ENCODE assay signal across 34 cellular contexts in genomic region chr3:140699516-140700231, GRCh38. TPM values are rescaled to one million over a fixed set of nuclear protein-coding genes. Genes with fewer than 3 reads are reported as not detected.
"Had no signal": no experiment of that assay in that cellular context is flagged by ENCODE, and none has a peak within 500 bp of the region (broad histone marks: within the 10 kb centered on the region; RNA-seq: fewer than 3 reads in every experiment).

No MANE protein-coding gene starts in this region.

- DNase-seq: hippocampal formation; kidney glomerular epithelial cell; left cardiac atrium; left lung; midbrain; mucosa of descending colon; naive thymus-derived CD8-positive, alpha-beta T cell; nucleus accumbens; pancreas; posterior cingulate gyrus; retina; right cardiac atrium; sigmoid colon; small intestine; spleen; stimulated activated CD4-positive, alpha-beta T cell treated with anti-CD3 and anti-CD28 coated beads, Interleukin-4, amount 100 ng/mL, for 24 hours; stimulated activated naive CD4-positive, alpha-beta T cell; tibial artery; trophoblast cell had no signal

- H3K4me3 ChIP-seq: left lung, lung, mucosa of descending colon, pancreas, prostate gland, sigmoid colon, spleen, suprapubic skin, thoracic aorta, tibial artery, vagina had no signal

- H3K4me1 Mint-ChIP-seq: naive thymus-derived CD8-positive, alpha-beta T cell; nephron; stimulated activated effector memory CD8-positive, alpha-beta T cell treated with anti-CD3 and anti-CD28 coated beads, Interleukin-12 subunit alpha, Interleukin-12 subunit beta, amount 100 ng/mL, for 72 hours had no signal

- H3K27me3 ChIP-seq: left lung, pancreas, sigmoid colon, spleen, suprapubic skin, tibial artery, vagina had no signal

- H3K4me1 ChIP-seq: left lung, pancreas, prostate gland, spleen, tibial artery, vagina had no signal

- H3K27ac Mint-ChIP-seq: naive thymus-derived CD8-positive, alpha-beta T cell; nephron; stimulated activated effector memory CD8-positive, alpha-beta T cell treated with anti-CD3 and anti-CD28 coated beads, Interleukin-12 subunit alpha, Interleukin-12 subunit beta, amount 100 ng/mL, for 72 hours; stimulated activated naive CD8-positive, alpha-beta T cell treated with anti-CD3 and anti-CD28 coated beads, Interleukin-15, Interleukin-2, amounts not matched to agents 100 ng/mL and 50 ng/mL, for 24 hours had no signal

- FAIRE-seq: keratinocyte, pancreas, small intestine had no signal

- H3K36me3 ChIP-seq: left lung, pancreas, prostate gland, sigmoid colon, spleen, suprapubic skin, thoracic aorta, tibial artery, vagina had no signal

- H3K9me3 Mint-ChIP-seq: nephron; neural crest cell; stimulated activated effector memory CD8-positive, alpha-beta T cell treated with anti-CD3 and anti-CD28 coated beads, Interleukin-12 subunit alpha, Interleukin-12 subunit beta, amount 100 ng/mL, for 72 hours; stimulated activated naive CD8-positive, alpha-beta T cell treated with anti-CD3 and anti-CD28 coated beads, Interleukin-15, Interleukin-2, amounts not matched to agents 100 ng/mL and 50 ng/mL, for 24 hours had no signal

- H3K27ac ChIP-seq: left lung, pancreas, prostate gland, sigmoid colon, spleen, suprapubic skin, thoracic aorta, tibial artery, vagina had no signal

- H3K4me3 Mint-ChIP-seq: naive thymus-derived CD8-positive, alpha-beta T cell; nephron; neural crest cell; stimulated activated effector memory CD8-positive, alpha-beta T cell treated with anti-CD3 and anti-CD28 coated beads, Interleukin-12 subunit alpha, Interleukin-12 subunit beta, amount 100 ng/mL, for 72 hours; stimulated activated naive CD8-positive, alpha-beta T cell treated with anti-CD3 and anti-CD28 coated beads, Interleukin-15, Interleukin-2, amounts not matched to agents 100 ng/mL and 50 ng/mL, for 24 hours had no signal

- ATAC-seq: left cardiac atrium; left lung; mucosa of descending colon; naive thymus-derived CD8-positive, alpha-beta T cell; pancreas; right cardiac atrium; stimulated activated effector memory CD8-positive, alpha-beta T cell treated with anti-CD3 and anti-CD28 coated beads, Interleukin-12 subunit alpha, Interleukin-12 subunit beta, amount 100 ng/mL, for 72 hours had no signal

- H3K36me3 Mint-ChIP-seq: naive thymus-derived CD8-positive, alpha-beta T cell; stimulated activated effector memory CD8-positive, alpha-beta T cell treated with anti-CD3 and anti-CD28 coated beads, Interleukin-12 subunit alpha, Interleukin-12 subunit beta, amount 100 ng/mL, for 72 hours had no signal

- H3K9me3 ChIP-seq: left lung, mucosa of descending colon, pancreas, prostate gland, spleen, suprapubic skin, thoracic aorta, tibial artery, vagina had no signal

RNA-seq across cellular contexts. Expression of gene TRIM42, which starts 21.8 kb away (rescaled TPM):
- total RNA-seq: left cardiac atrium; left lung; lower leg skin; lung; mesenteric fat pad; mucosa of descending colon; naive thymus-derived CD8-positive, alpha-beta T cell; neural crest cell; osteoblast; pancreas; right cardiac atrium; sigmoid colon; spleen; subcutaneous adipose tissue; suprapubic skin; thoracic aorta; ureter; vagina had no signal
- polyA plus RNA-seq: keratinocyte; lung; naive thymus-derived CD8-positive, alpha-beta T cell; pancreas; right cardiac atrium; sigmoid colon; small intestine; spleen had no signal
